8 cellular contexts compared by ENCODE assay signal in genomic region chr12:4579305-4580097, GRCh38. TPM values are rescaled to one million over a fixed set of nuclear protein-coding genes. Genes with fewer than 3 reads are reported as not detected.
A peak's percentile ranks its signal among the peaks of the same experiment; 100 is the strongest.
DNase-seq lines count a peak whose midpoint lies in the region; ATAC-seq and TF ChIP-seq lines count a peak whose summit lies in the region.

No MANE protein-coding gene starts in this region.

- in situ Hi-C loops in HAP-1 (cut with MboI; ENCODE audit: low sequenced_read_pairs): no loop called here

- no peaks in the 10 kb centered on the region for H3F3A ChIP-seq in SK-N-SH (replicated peaks; ENCODE audit: insufficient read depth)

- no peaks in the 10 kb centered on the region for H3K4me1 Mint-ChIP-seq in activated T-helper 2 cell treated with anti-CD3 and anti-CD28 coated beads, Interferon-gamma antibody, Interleukin-2, Interleukin-4, amounts not matched to agents 10 μg/mL and 5 μg/mL and 100 μg/mL, durations not matched to agents 14 hours and 24 hours and 36 hours (ENCODE audit: low read depth)

- POLR2A ChIA-PET in SK-N-SH (lab: Yijun Ruan, JAX): no interaction called here

- peaks cover 7% of the 10 kb centered on the region for H3K27me3 Mint-ChIP-seq in activated T-helper 2 cell treated with anti-CD3 and anti-CD28 coated beads, Interferon-gamma antibody, Interleukin-2, Interleukin-4, amounts not matched to agents 10 μg/mL and 5 μg/mL and 100 μg/mL, durations not matched to agents 14 hours and 24 hours and 36 hours (ENCODE audit: low read depth)

- H3K79me2 ChIP-seq in SK-N-SH (ENCODE audit: insufficient read depth): no peaks in the 10 kb centered on the region
- H3K79me2 ChIP-seq in hepatocyte: no peaks in the 10 kb centered on the region

- no peak overlapping the region for H3K9ac ChIP-seq in BLaER1 treated with 17β-estradiol and CSF1 and Interleukin-3, amounts not matched to agents 10 nM and 100 nM
- H3K9ac ChIP-seq in SK-N-SH: no peak overlapping the region

- H3K9me3 Mint-ChIP-seq in activated T-helper 2 cell treated with anti-CD3 and anti-CD28 coated beads, Interferon-gamma antibody, Interleukin-2, Interleukin-4, amounts not matched to agents 10 μg/mL and 5 μg/mL and 100 μg/mL, durations not matched to agents 14 hours and 24 hours and 36 hours: no peaks in the 10 kb centered on the region

- 9% methylated on average over 8 of the region's 8 CpGs for WGBS in SK-N-SH (ENCODE audit: low lambda C conversion rate)
- 54% methylated on average over 8 of the region's 8 CpGs for WGBS in hepatocyte (ENCODE audit: low lambda C conversion rate, missing lambda C conversion rate)

- H3K4me1 ChIP-seq in BLaER1 treated with 17β-estradiol and CSF1 and Interleukin-3, amounts not matched to agents 10 nM and 100 nM: peaks cover 0 to 19% (median 10%) of the 10 kb centered on the region in 10 experiments; a peak in 12 of 20 replicates
- no peaks in the 10 kb centered on the region for H3K4me1 ChIP-seq in HAP-1
- no peaks in the 10 kb centered on the region for H3K4me1 ChIP-seq in SK-N-SH (ENCODE audit: control insufficient read depth in 1 of 2, insufficient read depth in 2 of 2, low read depth in 1 of 2, low read length in 1 of 2)
- no peaks in the 10 kb centered on the region for H3K4me1 ChIP-seq in hepatocyte (ENCODE audit: insufficient read depth)

- TF ChIP-seq EP300 in SK-N-SH (IDR thresholded peaks at IDR 0.05; ENCODE audit: borderline replicate concordance in 1 of 2, low read depth in 1 of 2, low read length in 1 of 2): no peak

- peak overlapping the region in 7 of 11 experiments; percentile 2 to 51 (median 38); a peak in 10 of 22 replicates for H3K4me2 ChIP-seq in BLaER1 treated with 17β-estradiol and CSF1 and Interleukin-3, amounts not matched to agents 10 nM and 100 nM
- H3K4me2 ChIP-seq in SK-N-SH (no peak overlapping the region), hepatocyte (no peak overlapping the region)

- ATAC-seq in HG02763 (IDR thresholded peaks at IDR 0.05; ENCODE audit: unreplicated experiment): no peak

- no peak overlapping the region for H2AFZ ChIP-seq in SK-N-SH (ENCODE audit: low read depth)
- H2AFZ ChIP-seq in hepatocyte: no peak overlapping the region

- peak; percentile 76 for TF ChIP-seq RAD21 in SK-N-SH (IDR thresholded peaks at IDR 0.05; ENCODE audit: low read length)

- H4K20me1 ChIP-seq in BLaER1 treated with 17β-estradiol and CSF1 and Interleukin-3, amounts not matched to agents 10 nM and 100 nM: no peaks in the 10 kb centered on the region
- H4K20me1 ChIP-seq in SK-N-SH (ENCODE audit: insufficient read depth): no peaks in the 10 kb centered on the region
- H4K20me1 ChIP-seq in hepatocyte (ENCODE audit: insufficient read depth, poor library complexity, severe bottlenecking): no peaks in the 10 kb centered on the region

- H3K27ac ChIP-seq in BLaER1 treated with 17β-estradiol and CSF1 and Interleukin-3, amounts not matched to agents 10 nM and 100 nM: no peak overlapping the region
- H3K27ac ChIP-seq in SK-N-SH (ENCODE audit: low read depth in 2 of 2, low read length in 1 of 2): no peak overlapping the region
- no peak overlapping the region for H3K27ac ChIP-seq in hepatocyte

- H3K27ac Mint-ChIP-seq in activated T-helper 2 cell treated with anti-CD3 and anti-CD28 coated beads, Interferon-gamma antibody, Interleukin-2, Interleukin-4, amounts not matched to agents 10 μg/mL and 5 μg/mL and 100 μg/mL, durations not matched to agents 14 hours and 24 hours and 36 hours: no peak overlapping the region

- H3K4me3 Mint-ChIP-seq in activated T-helper 2 cell treated with anti-CD3 and anti-CD28 coated beads, Interferon-gamma antibody, Interleukin-2, Interleukin-4, amounts not matched to agents 10 μg/mL and 5 μg/mL and 100 μg/mL, durations not matched to agents 14 hours and 24 hours and 36 hours (ENCODE audit: low read depth): no peak overlapping the region

- H3K36me3 ChIP-seq in BLaER1 treated with 17β-estradiol and CSF1 and Interleukin-3, amounts not matched to agents 10 nM and 100 nM: no peaks in the 10 kb centered on the region
- H3K36me3 ChIP-seq in HAP-1 (replicated peaks): no peaks in the 10 kb centered on the region
- H3K36me3 ChIP-seq in SK-N-SH (replicated peaks in 1 of 2; ENCODE audit: control insufficient read depth in 1 of 2, insufficient read depth in 2 of 2, low read length in 1 of 2): no peaks in the 10 kb centered on the region
- H3K36me3 ChIP-seq in hepatocyte (replicated peaks; ENCODE audit: insufficient read depth, low read depth): no peaks in the 10 kb centered on the region

- no peak overlapping the region for H3K4me3 ChIP-seq in BLaER1 treated with 17β-estradiol and CSF1 and Interleukin-3, amounts not matched to agents 10 nM and 100 nM
- H3K4me3 ChIP-seq in HAP-1 (no peak overlapping the region), SK-N-SH (ENCODE audit: low read depth in 2 of 2, low read length in 1 of 2) (no peak overlapping the region), hepatocyte (no peak overlapping the region)

- H3K27me3 ChIP-seq in BLaER1 treated with 17β-estradiol and CSF1 and Interleukin-3, amounts not matched to agents 10 nM and 100 nM: peaks cover 0 to 12% (median 0%) of the 10 kb centered on the region in 11 experiments; a peak in 3 of 22 replicates
- H3K27me3 ChIP-seq in HAP-1 (ENCODE audit: low read depth) (no peaks in the 10 kb centered on the region), SK-N-SH (ENCODE audit: insufficient read depth) (peaks cover 29% of the 10 kb centered on the region; the same call in 1 of the 2 replicates), hepatocyte (peaks cover 3% of the 10 kb centered on the region)

- intact Hi-C loops in activated T-helper 2 cell treated with anti-CD3 and anti-CD28 coated beads, Interferon-gamma antibody, Interleukin-2, Interleukin-4, amounts not matched to agents 10 μg/mL and 5 μg/mL and 100 μg/mL, durations not matched to agents 14 hours and 24 hours and 36 hours (cut with micrococcal nuclease): no loop called here

- H3K36me3 Mint-ChIP-seq in activated T-helper 2 cell treated with anti-CD3 and anti-CD28 coated beads, Interferon-gamma antibody, Interleukin-2, Interleukin-4, amounts not matched to agents 10 μg/mL and 5 μg/mL and 100 μg/mL, durations not matched to agents 14 hours and 24 hours and 36 hours (ENCODE audit: low read depth): no peaks in the 10 kb centered on the region

- H3K9me2 ChIP-seq in SK-N-SH (no peaks in the 10 kb centered on the region), hepatocyte (replicated peaks; ENCODE audit: insufficient read depth) (no peaks in the 10 kb centered on the region)

- DNase-seq in HAP-1 (ENCODE audit: low spot score in 2 of 2) (peak; percentile 18 to 31), SK-N-SH (peak; percentile 54), hepatocyte (ENCODE audit: low spot score) (no peak), C1 segment of cervical spinal cord (lab: John Stamatoyannopoulos, UW) (no peak)
- DNase-seq in activated T-helper 2 cell treated with anti-CD3 and anti-CD28 coated beads, Interferon-gamma antibody, Interleukin-2, Interleukin-4, amounts not matched to agents 10 μg/mL and 5 μg/mL and 100 μg/mL, durations not matched to agents 14 hours and 24 hours and 36 hours (ENCODE audit: low spot score): no peak
- no peak for DNase-seq in NK-92 treated with Interleukin-12 subunit alpha and Interleukin-12 subunit beta, amount 100 ng/mL, for 24 hours (lab: John Stamatoyannopoulos, UW)

- H3K9me3 ChIP-seq in BLaER1 treated with 17β-estradiol and CSF1 and Interleukin-3, amounts not matched to agents 10 nM and 100 nM (replicated peaks in 1 of 11): no peaks in the 10 kb centered on the region
- no peaks in the 10 kb centered on the region for H3K9me3 ChIP-seq in HAP-1
- H3K9me3 ChIP-seq in SK-N-SH: no peaks in the 10 kb centered on the region
- H3K9me3 ChIP-seq in hepatocyte (ENCODE audit: low read depth): no peaks in the 10 kb centered on the region

- peak; percentile 37; the same call in 1 of the 2 replicates for TF ChIP-seq CTCF in SK-N-SH (IDR thresholded peaks at IDR 0.05)
- TF ChIP-seq CTCF in hepatocyte (IDR thresholded peaks at IDR 0.05; ENCODE audit: poor library complexity): peak; percentile 11

- CTCF ChIA-PET in SK-N-SH (lab: Yijun Ruan, JAX): interaction anchor here (0.6 to 2.9 kb wide), 11 partner anchors 10 to 273 kb away, joined by 3 to 21 read pairs (median 5); no protein-coding TSS in a partner anchor

TF ChIP-seq in SK-N-SH, 30 proteins besides CTCF, POLR2A, EP300 and RAD21 (continues in another document):
- TF ChIP-seq MEF2A (IDR thresholded peaks at IDR 0.05; ENCODE audit: borderline replicate concordance, low read depth) (no peak), TCF12 (IDR thresholded peaks at IDR 0.05) (no peak), USF1 (IDR thresholded peaks at IDR 0.05; ENCODE audit: borderline replicate concordance, low read depth) (no peak), NRF1 (IDR thresholded peaks at IDR 0.05; ENCODE audit: low read depth, low read length) (no peak), SMC3 (IDR thresholded peaks at IDR 0.05; ENCODE audit: low read depth, low read length) (peak; percentile 30; the same call in 1 of the 2 replicates)

RNA-seq across cellular contexts. Expression of gene DYRK4, which starts 17.5 kb away (rescaled TPM):
- polyA plus RNA-seq in SK-N-SH (2012; rRNA removed) (38.6 and 42.7 TPM in 2 replicates), hepatocyte (42.0 and 50.3 TPM in 2 replicates)
- polyA plus RNA-seq in SK-N-SH (2012; cell fraction: cytosol; rRNA removed): 40.1 and 42.3 TPM in 2 replicates
- polyA plus RNA-seq in SK-N-SH (2012; cell fraction: nucleus; rRNA removed): 38.8 and 43.3 TPM in 2 replicates
- 34.1 and 34.7 TPM in 2 replicates for total RNA-seq in hepatocyte
- 30.1 and 34.4 TPM in 2 replicates for total RNA-seq in activated T-helper 2 cell treated with anti-CD3 and anti-CD28 coated beads, Interferon-gamma antibody, Interleukin-2, Interleukin-4, amounts not matched to agents 10 μg/mL and 5 μg/mL and 100 μg/mL, durations not matched to agents 14 hours and 24 hours and 36 hours

RNA-seq across cellular contexts. Expression of gene RAD51AP1, which starts 40.8 kb away (rescaled TPM):
- polyA plus RNA-seq in SK-N-SH (2012; rRNA removed) (6.0 and 7.1 TPM in 2 replicates), hepatocyte (4.6 and 5.4 TPM in 2 replicates)
- polyA plus RNA-seq in SK-N-SH (2012; cell fraction: cytosol; rRNA removed): 9.5 and 13.1 TPM in 2 replicates
- 3.2 and 9.9 TPM in 2 replicates for polyA plus RNA-seq in SK-N-SH (2012; cell fraction: nucleus; rRNA removed)
- total RNA-seq in hepatocyte: 9.8 and 11.5 TPM in 2 replicates
- 31.0 and 34.1 TPM in 2 replicates for total RNA-seq in activated T-helper 2 cell treated with anti-CD3 and anti-CD28 coated beads, Interferon-gamma antibody, Interleukin-2, Interleukin-4, amounts not matched to agents 10 μg/mL and 5 μg/mL and 100 μg/mL, durations not matched to agents 14 hours and 24 hours and 36 hours

Comparison
In these comparisons a context has a peak if more than half of its experiments do, and no peak if none do; other contexts are left out.
1. H3K4me2 ChIP-seq: peak in BLaER1 treated with 17β-estradiol and CSF1 and Interleukin-3, amounts not matched to agents 10 nM and 100 nM (7 of 11); none in SK-N-SH (single experiment) and hepatocyte (single experiment).
2. DNase-seq: peak in HAP-1 (2 of 2) and SK-N-SH (single experiment); none in hepatocyte (single experiment), activated T-helper 2 cell treated with anti-CD3 and anti-CD28 coated beads, Interferon-gamma antibody, Interleukin-2, Interleukin-4, amounts not matched to agents 10 μg/mL and 5 μg/mL and 100 μg/mL, durations not matched to agents 14 hours and 24 hours and 36 hours (single experiment), C1 segment of cervical spinal cord (0 of 14) and NK-92 treated with Interleukin-12 subunit alpha and Interleukin-12 subunit beta, amount 100 ng/mL, for 24 hours (single experiment).